In the genomic region with DNA sequence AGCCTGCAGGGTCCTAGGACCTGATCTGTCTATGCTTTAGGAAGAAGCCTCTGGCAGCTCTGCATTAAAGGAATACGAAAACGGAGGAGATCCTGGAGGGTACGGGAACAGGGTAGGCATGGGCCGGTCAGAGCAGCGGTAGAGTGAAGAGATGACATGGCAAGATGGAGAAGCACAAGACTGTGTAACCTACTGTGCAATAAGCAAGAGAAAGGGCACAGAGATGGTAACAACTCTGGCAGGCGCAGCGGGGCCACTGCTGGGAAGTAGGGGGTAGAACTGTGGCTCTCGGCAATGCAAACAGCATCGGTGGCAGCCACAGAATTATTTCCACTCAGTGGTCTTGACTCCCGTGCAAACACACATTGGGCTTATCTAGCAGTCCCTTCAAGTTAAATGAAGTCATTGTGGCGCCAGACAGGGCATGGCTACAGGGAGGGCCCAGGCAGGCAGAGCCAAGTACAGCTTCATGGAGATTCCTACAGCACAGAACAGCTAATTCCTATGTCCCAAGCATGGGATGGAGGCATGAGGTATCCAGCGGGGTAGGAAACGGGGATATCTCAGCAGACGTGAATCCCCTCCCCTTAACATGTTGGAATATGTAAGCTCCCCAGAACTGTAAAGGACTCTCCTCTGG, we compare ENCODE assay signal across 18 cellular contexts. TPM values are rescaled to one million over a fixed set of nuclear protein-coding genes. Genes with fewer than 3 reads are reported as not detected.
DNase-seq lines count a peak whose midpoint lies in the region; ATAC-seq and TF ChIP-seq lines count a peak whose summit lies in the region.
"Had no signal": no experiment of that assay in that cellular context is flagged by ENCODE, and none has a peak within 500 bp of the region (broad histone marks: within the 10 kb centered on the region; RNA-seq: fewer than 3 reads in every experiment).

No MANE protein-coding gene starts in this region.

- peak overlapping the region in 1 of 2 donors; percentile 50 for H3K27ac Mint-ChIP-seq in natural killer cell
- H3K27ac Mint-ChIP-seq in natural killer cell treated with Interleukin-12 subunit alpha and Interleukin-12 subunit beta and Interleukin-15 and Interleukin-18, amount 100 ng/mL, for 72 hours = no peak overlapping the region
- H3K27ac Mint-ChIP-seq in T-helper 17 cell = peak overlapping the region; percentile 79
- H3K27ac Mint-ChIP-seq in naive thymus-derived CD8-positive, alpha-beta T cell = peak overlapping the region in 4 of 10 donors; percentile 2 to 90 (median 46)
- H3K27ac Mint-ChIP-seq in activated T-helper 2 cell treated with anti-CD3 and anti-CD28 coated beads, Interferon-gamma antibody, Interleukin-2, Interleukin-4, amounts not matched to agents 10 μg/mL and 5 μg/mL and 100 μg/mL, durations not matched to agents 14 hours and 24 hours and 36 hours = no peak overlapping the region

- H3K4me1 Mint-ChIP-seq in natural killer cell = peaks cover 11 to 16% of the 10 kb centered on the region in 2 donors
- H3K4me1 Mint-ChIP-seq in natural killer cell treated with Interleukin-12 subunit alpha and Interleukin-12 subunit beta and Interleukin-15 and Interleukin-18, amount 100 ng/mL, for 72 hours (ENCODE audit: low read depth in 2 of 2) = peaks cover 2 to 12% of the 10 kb centered on the region in 2 donors
- H3K4me1 Mint-ChIP-seq in T-helper 17 cell = peaks cover 2% of the 10 kb centered on the region
- peaks cover 0 to 11% (median 2%) of the 10 kb centered on the region in 4 donors for H3K4me1 Mint-ChIP-seq in naive thymus-derived CD8-positive, alpha-beta T cell
- H3K4me1 Mint-ChIP-seq in activated T-helper 2 cell treated with anti-CD3 and anti-CD28 coated beads, Interferon-gamma antibody, Interleukin-2, Interleukin-4, amounts not matched to agents 10 μg/mL and 5 μg/mL and 100 μg/mL, durations not matched to agents 14 hours and 24 hours and 36 hours (ENCODE audit: low read depth) = peaks cover 4% of the 10 kb centered on the region

- H3K9me3 Mint-ChIP-seq in natural killer cell = no peaks in the 10 kb centered on the region
- H3K9me3 Mint-ChIP-seq in natural killer cell treated with Interleukin-12 subunit alpha and Interleukin-12 subunit beta and Interleukin-15 and Interleukin-18, amount 100 ng/mL, for 72 hours = no peaks in the 10 kb centered on the region
- H3K9me3 Mint-ChIP-seq in naive thymus-derived CD8-positive, alpha-beta T cell = peaks cover 0 to 9% (median 0%) of the 10 kb centered on the region in 9 donors
- H3K9me3 Mint-ChIP-seq in activated T-helper 2 cell treated with anti-CD3 and anti-CD28 coated beads, Interferon-gamma antibody, Interleukin-2, Interleukin-4, amounts not matched to agents 10 μg/mL and 5 μg/mL and 100 μg/mL, durations not matched to agents 14 hours and 24 hours and 36 hours = no peaks in the 10 kb centered on the region

- POLR2A ChIA-PET in naive thymus-derived CD8-positive, alpha-beta T cell (lab: Charles Lee) = interaction anchor here (0.9 kb wide), 1 partner anchor 11 kb away, joined by 3 read pairs; no protein-coding TSS in a partner anchor

- H3K36me3 Mint-ChIP-seq in natural killer cell = peaks cover 22% of the 10 kb centered on the region
- peaks cover 18% of the 10 kb centered on the region for H3K36me3 Mint-ChIP-seq in natural killer cell treated with Interleukin-12 subunit alpha and Interleukin-12 subunit beta and Interleukin-15 and Interleukin-18, amount 100 ng/mL, for 72 hours
- peaks cover 11% of the 10 kb centered on the region for H3K36me3 Mint-ChIP-seq in T-helper 17 cell (ENCODE audit: low read depth)
- peaks cover 28 to 51% (median 46%) of the 10 kb centered on the region in 3 donors for H3K36me3 Mint-ChIP-seq in naive thymus-derived CD8-positive, alpha-beta T cell
- H3K36me3 Mint-ChIP-seq in activated T-helper 2 cell treated with anti-CD3 and anti-CD28 coated beads, Interferon-gamma antibody, Interleukin-2, Interleukin-4, amounts not matched to agents 10 μg/mL and 5 μg/mL and 100 μg/mL, durations not matched to agents 14 hours and 24 hours and 36 hours (ENCODE audit: low read depth) = peaks cover 72% of the 10 kb centered on the region

- DNase-seq in natural killer cell = no peak
- no peak for DNase-seq in natural killer cell treated with Interleukin-12 subunit alpha and Interleukin-12 subunit beta and Interleukin-15 and Interleukin-18, amount 100 ng/mL, for 72 hours (ENCODE audit: low spot score)
- DNase-seq in T-helper 17 cell = no peak
- no peak for DNase-seq in naive thymus-derived CD8-positive, alpha-beta T cell
- no peak for DNase-seq in activated T-helper 2 cell treated with anti-CD3 and anti-CD28 coated beads, Interferon-gamma antibody, Interleukin-2, Interleukin-4, amounts not matched to agents 10 μg/mL and 5 μg/mL and 100 μg/mL, durations not matched to agents 14 hours and 24 hours and 36 hours (ENCODE audit: low spot score)
- DNase-seq in NCI-H524 (lab: John Stamatoyannopoulos, UW) = no peak
- DNase-seq: Calu3, DMS53, GOT3, KG1, NCI-H1048, NCI-H1436 treated with DMSO at 0.1 percent for 48 hours, NCI-H2081 treated with DMSO at 0.1 percent for 48 hours, NCI-H524 treated with DMSO at 0.1 percent for 48 hours, Right ventricle myocardium superior, SK-N-SH had no signal

- H3K9me3 ChIP-seq in T-helper 17 cell (ENCODE audit: control insufficient read depth, low read length, poor library complexity, severe bottlenecking) = no peaks in the 10 kb centered on the region
- H3K9me3 ChIP-seq: SK-N-SH had no signal

- H3K27me3 Mint-ChIP-seq in natural killer cell (ENCODE audit: low read depth in 2 of 2) (no peaks in the 10 kb centered on the region), T-helper 17 cell (no peaks in the 10 kb centered on the region)
- no peaks in the 10 kb centered on the region for H3K27me3 Mint-ChIP-seq in natural killer cell treated with Interleukin-12 subunit alpha and Interleukin-12 subunit beta and Interleukin-15 and Interleukin-18, amount 100 ng/mL, for 72 hours
- H3K27me3 Mint-ChIP-seq in naive thymus-derived CD8-positive, alpha-beta T cell = no peaks in the 10 kb centered on the region
- no peaks in the 10 kb centered on the region for H3K27me3 Mint-ChIP-seq in activated T-helper 2 cell treated with anti-CD3 and anti-CD28 coated beads, Interferon-gamma antibody, Interleukin-2, Interleukin-4, amounts not matched to agents 10 μg/mL and 5 μg/mL and 100 μg/mL, durations not matched to agents 14 hours and 24 hours and 36 hours (ENCODE audit: low read depth)

- H3K4me3 Mint-ChIP-seq in natural killer cell = no peak overlapping the region
- H3K4me3 Mint-ChIP-seq in natural killer cell treated with Interleukin-12 subunit alpha and Interleukin-12 subunit beta and Interleukin-15 and Interleukin-18, amount 100 ng/mL, for 72 hours = no peak overlapping the region
- H3K4me3 Mint-ChIP-seq in T-helper 17 cell = peak overlapping the region; percentile 22
- H3K4me3 Mint-ChIP-seq in naive thymus-derived CD8-positive, alpha-beta T cell = no peak overlapping the region
- H3K4me3 Mint-ChIP-seq in activated T-helper 2 cell treated with anti-CD3 and anti-CD28 coated beads, Interferon-gamma antibody, Interleukin-2, Interleukin-4, amounts not matched to agents 10 μg/mL and 5 μg/mL and 100 μg/mL, durations not matched to agents 14 hours and 24 hours and 36 hours (ENCODE audit: low read depth) = no peak overlapping the region

- no peak for TF ChIP-seq CTCF in natural killer cell (IDR thresholded peaks at IDR 0.05)

- intact Hi-C loops in natural killer cell (cut with micrococcal nuclease) = no loop called here
- intact Hi-C loops in activated T-helper 2 cell treated with anti-CD3 and anti-CD28 coated beads, Interferon-gamma antibody, Interleukin-2, Interleukin-4, amounts not matched to agents 10 μg/mL and 5 μg/mL and 100 μg/mL, durations not matched to agents 14 hours and 24 hours and 36 hours (cut with micrococcal nuclease) = loop anchor here (10.0 kb wide), 1 partner anchor 227 kb away; a partner anchor contains a TSS

- ATAC-seq in natural killer cell (peak in 2 of 3 donors; percentile 18 to 27), T-helper 17 cell (peak; percentile 32), HG03520 (IDR thresholded peaks at IDR 0.05; ENCODE audit: unreplicated experiment) (no peak)
- no peak for ATAC-seq in natural killer cell treated with Interleukin-12 subunit alpha and Interleukin-12 subunit beta and Interleukin-15 and Interleukin-18, amount 100 ng/mL, for 72 hours
- peak; percentile 15 to 31 for ATAC-seq in naive thymus-derived CD8-positive, alpha-beta T cell

RNA-seq across cellular contexts. Expression of a gene that starts 28.8 kb away (rescaled TPM):
- 10 to 100 TPM; 48.5 to 78.0 (median 67.6) TPM for total RNA-seq in natural killer cell
- total RNA-seq in natural killer cell treated with Interleukin-12 subunit alpha and Interleukin-12 subunit beta and Interleukin-15 and Interleukin-18, amount 100 ng/mL, for 72 hours = 10 to 100 TPM; 12.7 to 13.7 TPM
- 10 to 100 TPM; 91.2 to 99.7 TPM for total RNA-seq in T-helper 17 cell
- total RNA-seq in naive thymus-derived CD8-positive, alpha-beta T cell = 10 to 100 TPM; 39.8 to 40.0 TPM
- 1 to 10 TPM; 3.7 to 5.8 (median 4.5) TPM for polyA plus RNA-seq in naive thymus-derived CD8-positive, alpha-beta T cell
- 4.0 and 4.2 TPM in 2 replicates for total RNA-seq in activated T-helper 2 cell treated with anti-CD3 and anti-CD28 coated beads, Interferon-gamma antibody, Interleukin-2, Interleukin-4, amounts not matched to agents 10 μg/mL and 5 μg/mL and 100 μg/mL, durations not matched to agents 14 hours and 24 hours and 36 hours

RNA-seq across cellular contexts. Expression of a gene that starts 32.3 kb away (rescaled TPM):
- total RNA-seq in natural killer cell (not detected), T-helper 17 cell (not detected)
- total RNA-seq in natural killer cell treated with Interleukin-12 subunit alpha and Interleukin-12 subunit beta and Interleukin-15 and Interleukin-18, amount 100 ng/mL, for 72 hours = not detected
- total RNA-seq in naive thymus-derived CD8-positive, alpha-beta T cell = not detected
- polyA plus RNA-seq in naive thymus-derived CD8-positive, alpha-beta T cell = under 1 TPM in 2 of 3 donors, not detected in 1; 0.08 to 0.17 TPM
- total RNA-seq in activated T-helper 2 cell treated with anti-CD3 and anti-CD28 coated beads, Interferon-gamma antibody, Interleukin-2, Interleukin-4, amounts not matched to agents 10 μg/mL and 5 μg/mL and 100 μg/mL, durations not matched to agents 14 hours and 24 hours and 36 hours = not detected in 2 replicates
- total RNA-seq: Calu3, M059J had no signal
- polyA plus RNA-seq: SK-N-SH had no signal

Comparison
In these comparisons a context has a peak if more than half of its experiments do, and no peak if none do; other contexts are left out.
1. ATAC-seq: peak in natural killer cell (2 of 3), T-helper 17 cell (single experiment) and naive thymus-derived CD8-positive, alpha-beta T cell (2 of 2); none in natural killer cell treated with Interleukin-12 subunit alpha and Interleukin-12 subunit beta and Interleukin-15 and Interleukin-18, amount 100 ng/mL, for 72 hours (0 of 2) and HG03520 (single experiment).